In genomic region chr2:26009567-26009963, GRCh38 we compare ENCODE assay signal across 21 cellular contexts. TPM values are rescaled to one million over a fixed set of nuclear protein-coding genes. Genes with fewer than 3 reads are reported as not detected.
DNase-seq lines count a peak whose midpoint lies in the region; ATAC-seq and TF ChIP-seq lines count a peak whose summit lies in the region.
"Had no signal": no experiment of that assay in that cellular context is flagged by ENCODE, and none has a peak within 500 bp of the region (broad histone marks: within the 10 kb centered on the region; RNA-seq: fewer than 3 reads in every experiment).

No MANE protein-coding gene starts in this region.

- H3K27me3 ChIP-seq in BLaER1 treated with 17β-estradiol and CSF1 and Interleukin-3, amounts not matched to agents 10 nM and 100 nM: no peaks in the 10 kb centered on the region
- H3K27me3 ChIP-seq in Loucy (ENCODE audit: insufficient read depth, low read length, poor library complexity, severe bottlenecking): no peaks in the 10 kb centered on the region
- no peaks in the 10 kb centered on the region for H3K27me3 ChIP-seq in esophagus squamous epithelium
- H3K27me3 ChIP-seq in gastrocnemius medialis: no peaks in the 10 kb centered on the region
- H3K27me3 ChIP-seq in CD8-positive, alpha-beta T cell (ENCODE audit: insufficient read depth, low read length): no peaks in the 10 kb centered on the region
- H3K27me3 ChIP-seq in neuronal stem cell (ENCODE audit: control insufficient read depth in 3 of 3, insufficient read depth in 3 of 3, low read depth in 1 of 3, low read length in 3 of 3): peaks cover 0 to 3% (median 0%) of the 10 kb centered on the region in 3 experiments
- H3K27me3 ChIP-seq: BLaER1, brain microvascular endothelial cell had no signal

- no peaks in the 10 kb centered on the region for H3K79me1 ChIP-seq in neuronal stem cell (ENCODE audit: low read depth, low read length)

- H2BK5ac ChIP-seq in neuronal stem cell (ENCODE audit: low read length): no peak overlapping the region

- H3K36me3 ChIP-seq in BLaER1 treated with 17β-estradiol and CSF1 and Interleukin-3, amounts not matched to agents 10 nM and 100 nM: no peaks in the 10 kb centered on the region
- H3K36me3 ChIP-seq in Loucy (ENCODE audit: insufficient read depth, low read length) (no peaks in the 10 kb centered on the region), esophagus squamous epithelium (no peaks in the 10 kb centered on the region), gastrocnemius medialis (no peaks in the 10 kb centered on the region), neuronal stem cell (replicated peaks in 1 of 2; ENCODE audit: control insufficient read depth in 2 of 2, insufficient read depth in 2 of 2, low read length in 2 of 2) (no peaks in the 10 kb centered on the region)
- no peaks in the 10 kb centered on the region for H3K36me3 ChIP-seq in CD8-positive, alpha-beta T cell (ENCODE audit: insufficient read depth, low read length)
- H3K36me3 ChIP-seq: BLaER1, brain microvascular endothelial cell, lower lobe of right lung, prostate gland had no signal

- H4K20me1 ChIP-seq in BLaER1 treated with 17β-estradiol and CSF1 and Interleukin-3, amounts not matched to agents 10 nM and 100 nM: no peaks in the 10 kb centered on the region
- H4K20me1 ChIP-seq in Loucy (ENCODE audit: insufficient read depth, low read length, poor library complexity, severe bottlenecking): no peaks in the 10 kb centered on the region
- H4K20me1 ChIP-seq: BLaER1 had no signal

- peak overlapping the region in 6 of 11 experiments; percentile 26 to 79 (median 62); a peak in 10 of 22 replicates for H3K9ac ChIP-seq in BLaER1 treated with 17β-estradiol and CSF1 and Interleukin-3, amounts not matched to agents 10 nM and 100 nM
- H3K9ac ChIP-seq in Loucy (ENCODE audit: low read depth, low read length, poor library complexity, severe bottlenecking) (peak overlapping the region; percentile 59), neuronal stem cell (ENCODE audit: low read depth, low read length, poor library complexity) (no peak overlapping the region)
- H3K9ac ChIP-seq: BLaER1, KMS-11 had no signal

- TF ChIP-seq POLR2A in esophagus squamous epithelium (IDR thresholded peaks at IDR 0.05): no peak
- no peak for TF ChIP-seq POLR2A in gastrocnemius medialis (IDR thresholded peaks at IDR 0.05)

- H3K23ac ChIP-seq in neuronal stem cell (ENCODE audit: low read depth, low read length, poor library complexity): no peak overlapping the region

- no peaks in the 10 kb centered on the region for H3K9me2 ChIP-seq in Loucy (replicated peaks; ENCODE audit: low read depth, low read length)

- H4K91ac ChIP-seq in neuronal stem cell (ENCODE audit: low read depth, low read length, poor library complexity): no peak overlapping the region

- no peak overlapping the region for H2AK5ac ChIP-seq in neuronal stem cell (ENCODE audit: low read depth, low read length)

- WGBS in esophagus squamous epithelium, 2 donors: 50 to 65% methylated on average over 2 of the region's 2 CpGs
- WGBS in neuronal stem cell (ENCODE audit: extremely low coverage in 2 of 2, insufficient read length in 2 of 2, insufficient replicate concordance in 1 of 2), 2 donors: no CpG with 5 or more reads among the region's 2 CpGs

- no peak for ATAC-seq in gastrocnemius medialis
- ATAC-seq in CD8-positive, alpha-beta T cell: no peak

- H3K4me2 ChIP-seq in BLaER1 treated with 17β-estradiol and CSF1 and Interleukin-3, amounts not matched to agents 10 nM and 100 nM: peak overlapping the region in 7 of 11 experiments; percentile 42 to 82 (median 67); a peak in 13 of 22 replicates
- H3K4me2 ChIP-seq in Loucy (ENCODE audit: low read depth, low read length, poor library complexity, severe bottlenecking) (peak overlapping the region; percentile 59), neuronal stem cell (ENCODE audit: insufficient read depth, low read length, poor library complexity, severe bottlenecking) (no peak overlapping the region)
- H3K4me2 ChIP-seq: BLaER1, KMS-11 had no signal

- H3F3A ChIP-seq in Loucy (ENCODE audit: low read depth): no peaks in the 10 kb centered on the region

- H3K18ac ChIP-seq in neuronal stem cell (ENCODE audit: low read length): no peak overlapping the region

- H3K4me3 ChIP-seq in BLaER1 treated with 17β-estradiol and CSF1 and Interleukin-3, amounts not matched to agents 10 nM and 100 nM: peak overlapping the region in 1 of 10 experiments; percentile 14; a peak in 1 of 20 replicates
- peak overlapping the region; percentile 33 for H3K4me3 ChIP-seq in Loucy (ENCODE audit: low read length, poor library complexity, severe bottlenecking)
- H3K4me3 ChIP-seq in esophagus squamous epithelium: no peak overlapping the region
- no peak overlapping the region for H3K4me3 ChIP-seq in gastrocnemius medialis
- no peak overlapping the region for H3K4me3 ChIP-seq in CD8-positive, alpha-beta T cell (ENCODE audit: low read depth, low read length)
- no peak overlapping the region for H3K4me3 ChIP-seq in neuronal stem cell (ENCODE audit: low read length in 2 of 2)
- H3K4me3 ChIP-seq: BLaER1, lower lobe of right lung, prostate gland had no signal

- H2BK15ac ChIP-seq in neuronal stem cell (ENCODE audit: low read length): no peak overlapping the region

- no peak overlapping the region for H2BK120ac ChIP-seq in neuronal stem cell (ENCODE audit: low read depth, low read length)

- in situ Hi-C loops in gastrocnemius medialis (cut with MboI; ENCODE audit: low sequenced_read_pairs in 4 of 4): no loop called here

- H3K4me1 Mint-ChIP-seq in CD8-positive, alpha-beta T cell (ENCODE audit: low read depth): no peaks in the 10 kb centered on the region

- H3K36me3 Mint-ChIP-seq in CD8-positive, alpha-beta T cell: no peaks in the 10 kb centered on the region

- peaks cover 3% of the 10 kb centered on the region for H3K9me3 Mint-ChIP-seq in CD8-positive, alpha-beta T cell
- H3K9me3 Mint-ChIP-seq: activated T-cell treated with anti-CD3 and anti-CD28 coated beads, Interleukin-2, amount 50 U/mL, for 24 hours had no signal

- DNase-seq in esophagus squamous epithelium (lab: John Stamatoyannopoulos, UW) (no peak), gastrocnemius medialis (no peak), LoVo (ENCODE audit: low spot score) (no peak), DMS53 treated with DMSO at 0.1 percent for 48 hours (lab: John Stamatoyannopoulos, UW; ENCODE audit: unreplicated experiment) (no peak), neuronal stem cell (ENCODE audit: low spot score) (no peak)
- no peak for DNase-seq in CD8-positive, alpha-beta T cell
- DNase-seq: ACHN; activated CD8-positive, alpha-beta memory T cell treated with anti-CD3 and anti-CD28 coated beads for 24 hours; activated gamma-delta T cell treated with Interleukin-2 at 50 U/mL for 16 hours; activated T-cell treated with anti-CD3 and anti-CD28 coated beads, Interleukin-2, amount 50 U/mL, for 24 hours; kidney; NCI-H524 treated with DMSO at 0.1 percent for 48 hours; stimulated activated CD4-positive, alpha-beta T cell treated with anti-CD3 and anti-CD28 coated beads, Interleukin-2, amount 100 ng/mL, for 24 hours had no signal

- no peak for TF ChIP-seq CTCF in Loucy (conservative IDR thresholded peaks at IDR 0.05; ENCODE audit: low read length)
- TF ChIP-seq CTCF in esophagus squamous epithelium (IDR thresholded peaks at IDR 0.05): peak in 1 of 6 experiments; percentile 6
- no peak for TF ChIP-seq CTCF in gastrocnemius medialis (IDR thresholded peaks at IDR 0.05 in 4 of 5, conservative IDR thresholded peaks at IDR 0.05 in 1 of 5)
- no peak for TF ChIP-seq CTCF in CD8-positive, alpha-beta T cell (IDR thresholded peaks at IDR 0.05)

- H4K8ac ChIP-seq in neuronal stem cell (ENCODE audit: low read depth, low read length): no peak overlapping the region

- H3K4me3 Mint-ChIP-seq in CD8-positive, alpha-beta T cell: no peak overlapping the region
- H3K4me3 Mint-ChIP-seq: activated T-cell treated with anti-CD3 and anti-CD28 coated beads, Interleukin-2, amount 50 U/mL, for 24 hours; neural crest cell had no signal

- POLR2A ChIA-PET in CD8-positive, alpha-beta T cell (lab: Charles Lee): no interaction called here

- peaks cover 5 to 17% (median 9%) of the 10 kb centered on the region in 11 experiments; a peak in 17 of 22 replicates for H3K9me3 ChIP-seq in BLaER1 treated with 17β-estradiol and CSF1 and Interleukin-3, amounts not matched to agents 10 nM and 100 nM (replicated peaks in 1 of 11)
- H3K9me3 ChIP-seq in Loucy (ENCODE audit: insufficient read depth, low read depth, low read length) (peaks cover 5% of the 10 kb centered on the region; the same call in 1 of the 2 replicates), esophagus squamous epithelium (no peaks in the 10 kb centered on the region), gastrocnemius medialis (no peaks in the 10 kb centered on the region), neuronal stem cell (replicated peaks in 1 of 2; ENCODE audit: control insufficient read depth in 2 of 2, insufficient read depth in 1 of 2, low read depth in 1 of 2, low read length in 2 of 2) (no peaks in the 10 kb centered on the region)
- no peaks in the 10 kb centered on the region for H3K9me3 ChIP-seq in CD8-positive, alpha-beta T cell (ENCODE audit: low read length)
- H3K9me3 ChIP-seq: lower lobe of right lung, prostate gland had no signal

- no peaks in the 10 kb centered on the region for H3K27me3 Mint-ChIP-seq in CD8-positive, alpha-beta T cell (ENCODE audit: low read depth)
- H3K27me3 Mint-ChIP-seq: activated T-cell treated with anti-CD3 and anti-CD28 coated beads, Interleukin-2, amount 50 U/mL, for 24 hours had no signal

- H3K4me1 ChIP-seq in BLaER1 treated with 17β-estradiol and CSF1 and Interleukin-3, amounts not matched to agents 10 nM and 100 nM: peaks cover 0 to 92% (median 40%) of the 10 kb centered on the region in 10 experiments; a peak in 11 of 20 replicates
- peaks cover 12% of the 10 kb centered on the region for H3K4me1 ChIP-seq in Loucy (ENCODE audit: insufficient read depth, low read length, poor library complexity, severe bottlenecking)
- H3K4me1 ChIP-seq in esophagus squamous epithelium: peaks cover 35 to 100% (median 44%) of the 10 kb centered on the region in 3 donors
- H3K4me1 ChIP-seq in gastrocnemius medialis: peaks cover 23 to 27% of the 10 kb centered on the region in 2 donors
- no peaks in the 10 kb centered on the region for H3K4me1 ChIP-seq in CD8-positive, alpha-beta T cell (ENCODE audit: insufficient read depth, low read length)
- peaks cover 13% of the 10 kb centered on the region in 2 donors for H3K4me1 ChIP-seq in neuronal stem cell (ENCODE audit: control insufficient read depth in 2 of 2, insufficient read depth in 1 of 2, low read depth in 1 of 2, low read length in 2 of 2)
- H3K4me1 ChIP-seq: BLaER1 had no signal

- H3K79me2 ChIP-seq in Loucy (ENCODE audit: insufficient read depth, low read length): no peaks in the 10 kb centered on the region

- intact Hi-C loops in esophagus squamous epithelium (cut with DNase I): no loop called here
- intact Hi-C loops in gastrocnemius medialis (cut with DNase I; ENCODE audit: low total_unique reads): no loop called here
- intact Hi-C loops in CD8-positive, alpha-beta T cell (cut with DNase I, micrococcal nuclease): no loop called here

- H2AFZ ChIP-seq in Loucy (ENCODE audit: low read length) (peak overlapping the region; percentile 62; the same call in 1 of the 2 replicates), neuronal stem cell (ENCODE audit: low read length) (no peak overlapping the region)

- CTCF ChIA-PET in CD8-positive, alpha-beta T cell (lab: Charles Lee): no interaction called here

- peak overlapping the region in 8 of 11 experiments; percentile 61 to 92 (median 81); a peak in 15 of 22 replicates for H3K27ac ChIP-seq in BLaER1 treated with 17β-estradiol and CSF1 and Interleukin-3, amounts not matched to agents 10 nM and 100 nM
- H3K27ac ChIP-seq in esophagus squamous epithelium (peak overlapping the region; percentile 69 to 93 (median 87)), gastrocnemius medialis (peak overlapping the region in 3 of 4 donors; percentile 57 to 68 (median 64)), neuronal stem cell (replicated peaks; ENCODE audit: low read length) (no peak overlapping the region)
- H3K27ac ChIP-seq in CD8-positive, alpha-beta T cell (ENCODE audit: low read depth, low read length): no peak overlapping the region
- H3K27ac ChIP-seq: BLaER1, brain microvascular endothelial cell, KMS-11, prostate gland had no signal

- no peak overlapping the region for H3K4ac ChIP-seq in neuronal stem cell (ENCODE audit: low read length)

- no peak overlapping the region for H3K14ac ChIP-seq in neuronal stem cell (ENCODE audit: low read length)

- H3K27ac Mint-ChIP-seq in CD8-positive, alpha-beta T cell: no peak overlapping the region
- H3K27ac Mint-ChIP-seq: activated T-cell treated with anti-CD3 and anti-CD28 coated beads, Interleukin-2, amount 50 U/mL, for 24 hours had no signal

- no peak overlapping the region for H2BK12ac ChIP-seq in neuronal stem cell (ENCODE audit: low read length)

RNA-seq across cellular contexts. Expression of gene RAB10, which starts 24.3 kb away (rescaled TPM):
- total RNA-seq in esophagus squamous epithelium: 100 to 1,000 TPM; 214 to 388 (median 335) TPM
- total RNA-seq in gastrocnemius medialis: 100 to 1,000 TPM; 138 to 234 (median 168) TPM
- 10 to 100 TPM; 12.7 TPM for total RNA-seq in CD8-positive, alpha-beta T cell
- 98.8 TPM for polyA plus RNA-seq in neuronal stem cell (2013, experiment 1 of 2)
- polyA plus RNA-seq in neuronal stem cell (2013, experiment 2 of 2): 97.0 TPM

RNA-seq across cellular contexts. Expression of gene KIF3C, which starts 27.3 kb away (rescaled TPM):
- total RNA-seq in esophagus squamous epithelium (1 to 10 TPM; 1.3 to 3.4 (median 1.8) TPM), gastrocnemius medialis (1 to 10 TPM; 1.1 to 4.4 (median 2.1) TPM)
- 1 to 10 TPM; 1.5 to 2.3 TPM for total RNA-seq in CD8-positive, alpha-beta T cell
- 24.5 TPM for polyA plus RNA-seq in neuronal stem cell (2013, experiment 1 of 2)
- 25.7 TPM for polyA plus RNA-seq in neuronal stem cell (2013, experiment 2 of 2)

Comparison
In these comparisons a context has a peak if more than half of its experiments do, and no peak if none do; other contexts are left out.
1. H3K27ac ChIP-seq: peak in BLaER1 treated with 17β-estradiol and CSF1 and Interleukin-3, amounts not matched to agents 10 nM and 100 nM (8 of 11), esophagus squamous epithelium (4 of 4) and gastrocnemius medialis (3 of 4); none in CD8-positive, alpha-beta T cell (single experiment) and neuronal stem cell (single experiment).
2. RNA of gene RAB10, which starts 24.3 kb away (total RNA-seq): 214 to 388 TPM in esophagus squamous epithelium and 138 to 234 TPM in gastrocnemius medialis; 12.7 TPM in CD8-positive, alpha-beta T cell; every median in the first group is over 10 times any median in the second.